Comparison of ENCODE assay signal across 1 cellular context in genomic region chr1:65309317-65310077, GRCh38.
TF ChIP-seq lines count a peak whose summit lies in the region.

Gene DNAJC6, plus strand, starts transcription at chr1:65309543. Its CDS starts 203 bp downstream, at chr1:65309746.

TF ChIP-seq in K562, 482 proteins besides CTCF, POLR2A, EP300 and RAD21 (continued from another document and continues in another):
- TF ChIP-seq, protein P1, sequence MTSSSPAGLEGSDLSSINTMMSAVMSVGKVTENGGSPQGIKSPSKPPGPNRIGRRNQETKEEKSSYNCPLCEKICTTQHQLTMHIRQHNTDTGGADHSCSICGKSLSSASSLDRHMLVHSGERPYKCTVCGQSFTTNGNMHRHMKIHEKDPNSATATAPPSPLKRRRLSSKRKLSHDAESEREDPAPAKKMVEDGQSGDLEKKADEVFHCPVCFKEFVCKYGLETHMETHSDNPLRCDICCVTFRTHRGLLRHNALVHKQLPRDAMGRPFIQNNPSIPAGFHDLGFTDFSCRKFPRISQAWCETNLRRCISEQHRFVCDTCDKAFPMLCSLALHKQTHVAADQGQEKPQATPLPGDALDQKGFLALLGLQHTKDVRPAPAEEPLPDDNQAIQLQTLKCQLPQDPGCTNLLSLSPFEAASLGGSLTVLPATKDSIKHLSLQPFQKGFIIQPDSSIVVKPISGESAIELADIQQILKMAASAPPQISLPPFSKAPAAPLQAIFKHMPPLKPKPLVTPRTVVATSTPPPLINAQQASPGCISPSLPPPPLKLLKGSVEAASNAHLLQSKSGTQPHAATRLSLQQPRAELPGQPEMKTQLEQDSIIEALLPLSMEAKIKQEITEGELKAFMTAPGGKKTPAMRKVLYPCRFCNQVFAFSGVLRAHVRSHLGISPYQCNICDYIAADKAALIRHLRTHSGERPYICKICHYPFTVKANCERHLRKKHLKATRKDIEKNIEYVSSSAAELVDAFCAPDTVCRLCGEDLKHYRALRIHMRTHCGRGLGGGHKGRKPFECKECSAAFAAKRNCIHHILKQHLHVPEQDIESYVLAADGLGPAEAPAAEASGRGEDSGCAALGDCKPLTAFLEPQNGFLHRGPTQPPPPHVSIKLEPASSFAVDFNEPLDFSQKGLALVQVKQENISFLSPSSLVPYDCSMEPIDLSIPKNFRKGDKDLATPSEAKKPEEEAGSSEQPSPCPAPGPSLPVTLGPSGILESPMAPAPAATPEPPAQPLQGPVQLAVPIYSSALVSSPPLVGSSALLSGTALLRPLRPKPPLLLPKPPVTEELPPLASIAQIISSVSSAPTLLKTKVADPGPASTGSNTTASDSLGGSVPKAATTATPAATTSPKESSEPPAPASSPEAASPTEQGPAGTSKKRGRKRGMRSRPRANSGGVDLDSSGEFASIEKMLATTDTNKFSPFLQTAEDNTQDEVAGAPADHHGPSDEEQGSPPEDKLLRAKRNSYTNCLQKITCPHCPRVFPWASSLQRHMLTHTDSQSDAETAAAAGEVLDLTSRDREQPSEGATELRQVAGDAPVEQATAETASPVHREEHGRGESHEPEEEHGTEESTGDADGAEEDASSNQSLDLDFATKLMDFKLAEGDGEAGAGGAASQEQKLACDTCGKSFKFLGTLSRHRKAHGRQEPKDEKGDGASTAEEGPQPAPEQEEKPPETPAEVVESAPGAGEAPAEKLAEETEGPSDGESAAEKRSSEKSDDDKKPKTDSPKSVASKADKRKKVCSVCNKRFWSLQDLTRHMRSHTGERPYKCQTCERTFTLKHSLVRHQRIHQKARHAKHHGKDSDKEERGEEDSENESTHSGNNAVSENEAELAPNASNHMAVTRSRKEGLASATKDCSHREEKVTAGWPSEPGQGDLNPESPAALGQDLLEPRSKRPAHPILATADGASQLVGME (CRISPR knock-in tag; IDR thresholded peaks at IDR 0.05): no peak
- no peak for TF ChIP-seq CSDE1 (IDR thresholded peaks at IDR 0.05)
- no peak for TF ChIP-seq ZNF347 (CRISPR knock-in tag; IDR thresholded peaks at IDR 0.05; ENCODE audit: low read depth)
- no peak for TF ChIP-seq GATAD2B (IDR thresholded peaks at IDR 0.05; ENCODE audit: borderline replicate concordance)
- TF ChIP-seq GTF2F1 (IDR thresholded peaks at IDR 0.05; ENCODE audit: low read depth, low read length): no peak
- peak; percentile 66 for TF ChIP-seq GABPA (tag; conservative IDR thresholded peaks at IDR 0.05; ENCODE audit: low read depth)
- no peak for TF ChIP-seq FOS (IDR thresholded peaks at IDR 0.05; ENCODE audit: extremely low read depth, insufficient read length)
- TF ChIP-seq CREB1 (IDR thresholded peaks at IDR 0.05): peak; percentile 43; the same call in 1 of the 2 replicates
- TF ChIP-seq CREB1 (CRISPR knock-in tag; IDR thresholded peaks at IDR 0.05): peak; percentile 72; the same call in 1 of the 2 replicates
- TF ChIP-seq ZBTB8A (IDR thresholded peaks at IDR 0.05; ENCODE audit: partially characterized antibody): no peak
- TF ChIP-seq ELF1 (tag; IDR thresholded peaks at IDR 0.05): peak; percentile 37; the same call in 1 of the 2 replicates
- TF ChIP-seq CCAR2 (IDR thresholded peaks at IDR 0.05; ENCODE audit: low read depth, low read length): no peak
- no peak for TF ChIP-seq OTX1 (CRISPR knock-in tag; IDR thresholded peaks at IDR 0.05)
- TF ChIP-seq RFX1 (IDR thresholded peaks at IDR 0.05): no peak
- no peak for TF ChIP-seq ZNF707 (CRISPR knock-in tag; conservative IDR thresholded peaks at IDR 0.05)
- TF ChIP-seq SP1 (CRISPR knock-in tag; IDR thresholded peaks at IDR 0.05): peak; percentile 70
- TF ChIP-seq KDM2B (CRISPR knock-in tag; IDR thresholded peaks at IDR 0.05): peak; percentile 91
- TF ChIP-seq THRAP3 (IDR thresholded peaks at IDR 0.05; ENCODE audit: borderline replicate concordance): no peak
- TF ChIP-seq, protein P2, sequence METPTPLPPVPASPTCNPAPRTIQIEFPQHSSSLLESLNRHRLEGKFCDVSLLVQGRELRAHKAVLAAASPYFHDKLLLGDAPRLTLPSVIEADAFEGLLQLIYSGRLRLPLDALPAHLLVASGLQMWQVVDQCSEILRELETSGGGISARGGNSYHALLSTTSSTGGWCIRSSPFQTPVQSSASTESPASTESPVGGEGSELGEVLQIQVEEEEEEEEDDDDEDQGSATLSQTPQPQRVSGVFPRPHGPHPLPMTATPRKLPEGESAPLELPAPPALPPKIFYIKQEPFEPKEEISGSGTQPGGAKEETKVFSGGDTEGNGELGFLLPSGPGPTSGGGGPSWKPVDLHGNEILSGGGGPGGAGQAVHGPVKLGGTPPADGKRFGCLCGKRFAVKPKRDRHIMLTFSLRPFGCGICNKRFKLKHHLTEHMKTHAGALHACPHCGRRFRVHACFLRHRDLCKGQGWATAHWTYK (CRISPR knock-in tag; IDR thresholded peaks at IDR 0.05): no peak
- TF ChIP-seq ZNF699 (CRISPR knock-in tag; IDR thresholded peaks at IDR 0.05; ENCODE audit: insufficient replicate concordance): no peak
- no peak for TF ChIP-seq RHOXF2B (CRISPR knock-in tag; conservative IDR thresholded peaks at IDR 0.05)
- TF ChIP-seq MCM2 (IDR thresholded peaks at IDR 0.05; ENCODE audit: low read depth): no peak
- TF ChIP-seq, protein P3, sequence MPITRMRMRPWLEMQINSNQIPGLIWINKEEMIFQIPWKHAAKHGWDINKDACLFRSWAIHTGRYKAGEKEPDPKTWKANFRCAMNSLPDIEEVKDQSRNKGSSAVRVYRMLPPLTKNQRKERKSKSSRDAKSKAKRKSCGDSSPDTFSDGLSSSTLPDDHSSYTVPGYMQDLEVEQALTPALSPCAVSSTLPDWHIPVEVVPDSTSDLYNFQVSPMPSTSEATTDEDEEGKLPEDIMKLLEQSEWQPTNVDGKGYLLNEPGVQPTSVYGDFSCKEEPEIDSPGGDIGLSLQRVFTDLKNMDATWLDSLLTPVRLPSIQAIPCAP (CRISPR knock-in tag; IDR thresholded peaks at IDR 0.05; ENCODE audit: borderline replicate concordance): peak; percentile 88; the same call in 1 of the 2 replicates
- TF ChIP-seq, protein P4, sequence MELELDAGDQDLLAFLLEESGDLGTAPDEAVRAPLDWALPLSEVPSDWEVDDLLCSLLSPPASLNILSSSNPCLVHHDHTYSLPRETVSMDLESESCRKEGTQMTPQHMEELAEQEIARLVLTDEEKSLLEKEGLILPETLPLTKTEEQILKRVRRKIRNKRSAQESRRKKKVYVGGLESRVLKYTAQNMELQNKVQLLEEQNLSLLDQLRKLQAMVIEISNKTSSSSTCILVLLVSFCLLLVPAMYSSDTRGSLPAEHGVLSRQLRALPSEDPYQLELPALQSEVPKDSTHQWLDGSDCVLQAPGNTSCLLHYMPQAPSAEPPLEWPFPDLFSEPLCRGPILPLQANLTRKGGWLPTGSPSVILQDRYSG (tag; conservative IDR thresholded peaks at IDR 0.05; ENCODE audit: low read depth): peak; percentile 75
- TF ChIP-seq, protein P5, sequence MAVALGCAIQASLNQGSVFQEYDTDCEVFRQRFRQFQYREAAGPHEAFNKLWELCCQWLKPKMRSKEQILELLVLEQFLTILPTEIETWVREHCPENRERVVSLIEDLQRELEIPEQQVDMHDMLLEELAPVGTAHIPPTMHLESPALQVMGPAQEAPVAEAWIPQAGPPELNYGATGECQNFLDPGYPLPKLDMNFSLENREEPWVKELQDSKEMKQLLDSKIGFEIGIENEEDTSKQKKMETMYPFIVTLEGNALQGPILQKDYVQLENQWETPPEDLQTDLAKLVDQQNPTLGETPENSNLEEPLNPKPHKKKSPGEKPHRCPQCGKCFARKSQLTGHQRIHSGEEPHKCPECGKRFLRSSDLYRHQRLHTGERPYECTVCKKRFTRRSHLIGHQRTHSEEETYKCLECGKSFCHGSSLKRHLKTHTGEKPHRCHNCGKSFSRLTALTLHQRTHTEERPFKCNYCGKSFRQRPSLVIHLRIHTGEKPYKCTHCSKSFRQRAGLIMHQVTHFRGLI (CRISPR knock-in tag; IDR thresholded peaks at IDR 0.05): no peak
- no peak for TF ChIP-seq FOXM1 (IDR thresholded peaks at IDR 0.05; ENCODE audit: low read depth)
- 0 out of 2 replicates have a peak, but pooled peaks have one; percentile 75 for TF ChIP-seq FOXM1 (CRISPR knock-in tag; IDR thresholded peaks at IDR 0.05; ENCODE audit: low read depth)
- TF ChIP-seq ETV1 (tag; conservative IDR thresholded peaks at IDR 0.05; ENCODE audit: low read depth): no peak
- no peak for TF ChIP-seq ZKSCAN1 (IDR thresholded peaks at IDR 0.05; ENCODE audit: low read depth, low read length)
- no peak for TF ChIP-seq ELF2 (CRISPR knock-in tag; IDR thresholded peaks at IDR 0.05)
- peak; percentile 80 for TF ChIP-seq DMBX1 (CRISPR knock-in tag; IDR thresholded peaks at IDR 0.05; ENCODE audit: borderline replicate concordance)
- TF ChIP-seq ZNF174 (CRISPR knock-in tag; IDR thresholded peaks at IDR 0.05): no peak
- TF ChIP-seq ZNF695 (CRISPR knock-in tag; IDR thresholded peaks at IDR 0.05): no peak
- TF ChIP-seq CBFB (CRISPR knock-in tag; IDR thresholded peaks at IDR 0.05): no peak
- peak; percentile 40; the same call in 1 of the 2 replicates for TF ChIP-seq NBN (IDR thresholded peaks at IDR 0.05; ENCODE audit: low read depth)
- peak; percentile 23; the same call in 1 of the 2 replicates for TF ChIP-seq FOSL1 (tag; conservative IDR thresholded peaks at IDR 0.05)
- TF ChIP-seq REST (CRISPR knock-in tag; IDR thresholded peaks at IDR 0.05; ENCODE audit: low read depth): peak; percentile 100
- no peak for TF ChIP-seq SIX5 (IDR thresholded peaks at IDR 0.05; ENCODE audit: borderline replicate concordance in 1 of 2, insufficient read depth in 1 of 2, low read depth in 1 of 2, low read length in 2 of 2)
- TF ChIP-seq, protein P6, sequence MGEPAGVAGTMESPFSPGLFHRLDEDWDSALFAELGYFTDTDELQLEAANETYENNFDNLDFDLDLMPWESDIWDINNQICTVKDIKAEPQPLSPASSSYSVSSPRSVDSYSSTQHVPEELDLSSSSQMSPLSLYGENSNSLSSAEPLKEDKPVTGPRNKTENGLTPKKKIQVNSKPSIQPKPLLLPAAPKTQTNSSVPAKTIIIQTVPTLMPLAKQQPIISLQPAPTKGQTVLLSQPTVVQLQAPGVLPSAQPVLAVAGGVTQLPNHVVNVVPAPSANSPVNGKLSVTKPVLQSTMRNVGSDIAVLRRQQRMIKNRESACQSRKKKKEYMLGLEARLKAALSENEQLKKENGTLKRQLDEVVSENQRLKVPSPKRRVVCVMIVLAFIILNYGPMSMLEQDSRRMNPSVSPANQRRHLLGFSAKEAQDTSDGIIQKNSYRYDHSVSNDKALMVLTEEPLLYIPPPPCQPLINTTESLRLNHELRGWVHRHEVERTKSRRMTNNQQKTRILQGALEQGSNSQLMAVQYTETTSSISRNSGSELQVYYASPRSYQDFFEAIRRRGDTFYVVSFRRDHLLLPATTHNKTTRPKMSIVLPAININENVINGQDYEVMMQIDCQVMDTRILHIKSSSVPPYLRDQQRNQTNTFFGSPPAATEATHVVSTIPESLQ (CRISPR knock-in tag; IDR thresholded peaks at IDR 0.05): peak; percentile 62; the same call in 1 of the 2 replicates
- no peak for TF ChIP-seq POLR2AphosphoS5 (IDR thresholded peaks at IDR 0.05; ENCODE audit: control insufficient read depth, insufficient read depth, low read depth, low read length)
- TF ChIP-seq FOXJ2 (tag; IDR thresholded peaks at IDR 0.05): no peak
- TF ChIP-seq, protein P7, sequence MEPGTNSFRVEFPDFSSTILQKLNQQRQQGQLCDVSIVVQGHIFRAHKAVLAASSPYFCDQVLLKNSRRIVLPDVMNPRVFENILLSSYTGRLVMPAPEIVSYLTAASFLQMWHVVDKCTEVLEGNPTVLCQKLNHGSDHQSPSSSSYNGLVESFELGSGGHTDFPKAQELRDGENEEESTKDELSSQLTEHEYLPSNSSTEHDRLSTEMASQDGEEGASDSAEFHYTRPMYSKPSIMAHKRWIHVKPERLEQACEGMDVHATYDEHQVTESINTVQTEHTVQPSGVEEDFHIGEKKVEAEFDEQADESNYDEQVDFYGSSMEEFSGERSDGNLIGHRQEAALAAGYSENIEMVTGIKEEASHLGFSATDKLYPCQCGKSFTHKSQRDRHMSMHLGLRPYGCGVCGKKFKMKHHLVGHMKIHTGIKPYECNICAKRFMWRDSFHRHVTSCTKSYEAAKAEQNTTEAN (CRISPR knock-in tag; IDR thresholded peaks at IDR 0.05): no peak; the same call in 1 of the 2 replicates
- no peak for TF ChIP-seq KLF16 (IDR thresholded peaks at IDR 0.05)
- TF ChIP-seq, protein P8, sequence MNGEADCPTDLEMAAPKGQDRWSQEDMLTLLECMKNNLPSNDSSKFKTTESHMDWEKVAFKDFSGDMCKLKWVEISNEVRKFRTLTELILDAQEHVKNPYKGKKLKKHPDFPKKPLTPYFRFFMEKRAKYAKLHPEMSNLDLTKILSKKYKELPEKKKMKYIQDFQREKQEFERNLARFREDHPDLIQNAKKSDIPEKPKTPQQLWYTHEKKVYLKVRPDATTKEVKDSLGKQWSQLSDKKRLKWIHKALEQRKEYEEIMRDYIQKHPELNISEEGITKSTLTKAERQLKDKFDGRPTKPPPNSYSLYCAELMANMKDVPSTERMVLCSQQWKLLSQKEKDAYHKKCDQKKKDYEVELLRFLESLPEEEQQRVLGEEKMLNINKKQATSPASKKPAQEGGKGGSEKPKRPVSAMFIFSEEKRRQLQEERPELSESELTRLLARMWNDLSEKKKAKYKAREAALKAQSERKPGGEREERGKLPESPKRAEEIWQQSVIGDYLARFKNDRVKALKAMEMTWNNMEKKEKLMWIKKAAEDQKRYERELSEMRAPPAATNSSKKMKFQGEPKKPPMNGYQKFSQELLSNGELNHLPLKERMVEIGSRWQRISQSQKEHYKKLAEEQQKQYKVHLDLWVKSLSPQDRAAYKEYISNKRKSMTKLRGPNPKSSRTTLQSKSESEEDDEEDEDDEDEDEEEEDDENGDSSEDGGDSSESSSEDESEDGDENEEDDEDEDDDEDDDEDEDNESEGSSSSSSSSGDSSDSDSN (IDR thresholded peaks at IDR 0.05; ENCODE audit: borderline replicate concordance in 1 of 2, low read depth in 2 of 2, low read length in 2 of 2): peak; percentile 99 to 100
- TF ChIP-seq BCOR (IDR thresholded peaks at IDR 0.05): no peak
- TF ChIP-seq ZNF175 (CRISPR knock-in tag; IDR thresholded peaks at IDR 0.05; ENCODE audit: low read depth): peak; percentile 42; the same call in 1 of the 2 replicates
- no peak for TF ChIP-seq BRD4 (IDR thresholded peaks at IDR 0.05)
